Comparison of ENCODE assay signal across 7 cellular contexts in the genomic region with DNA sequence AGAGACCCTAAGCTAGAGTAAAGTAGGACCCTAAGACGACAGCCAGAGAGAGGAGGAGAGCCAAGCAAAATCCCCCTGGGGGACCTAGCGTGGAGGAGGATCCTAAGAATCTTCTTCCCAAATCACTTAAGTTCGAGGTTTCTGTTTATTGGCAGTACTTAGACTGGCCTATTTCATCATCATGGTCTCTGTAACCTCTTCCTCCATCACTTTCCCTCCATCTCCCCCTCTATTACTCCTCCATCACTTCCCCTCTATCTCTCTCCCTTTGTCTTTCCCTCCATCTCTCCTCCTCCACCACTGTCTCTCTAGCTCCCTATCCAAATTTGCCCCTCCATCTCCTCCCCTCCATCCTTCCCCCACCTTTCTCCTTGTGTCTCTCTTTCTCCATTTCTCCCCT.
"Had no signal": no experiment of that assay in that cellular context is flagged by ENCODE, and none has a peak within 500 bp of the region (broad histone marks: within the 10 kb centered on the region; RNA-seq: fewer than 3 reads in every experiment).

No MANE protein-coding gene starts in this region.

- H3K27ac ChIP-seq: HL-60 had no signal

- H3K4me2 ChIP-seq: GM23338 had no signal

- H3K4me3 Mint-ChIP-seq: GM23338, H9 had no signal

- H3K4me3 ChIP-seq: GM23338, K562 had no signal

- H3K4me1 Mint-ChIP-seq: GM23338, H9 had no signal

- ATAC-seq: GM23338, K562 had no signal

- H3K27ac Mint-ChIP-seq: GM23338, H9 had no signal

- H2AFZ ChIP-seq: GM23338 had no signal

- DNase-seq: H9, HCEC 1CT, IMR-90, KG1 had no signal
